Comparison of ENCODE assay signal across 14 cellular contexts in genomic region chr5:35780236-35780635, GRCh38.
DNase-seq lines count a peak whose midpoint lies in the region; ATAC-seq and TF ChIP-seq lines count a peak whose summit lies in the region.
"Had no signal": no experiment of that assay in that cellular context is flagged by ENCODE, and none has a peak within 500 bp of the region (broad histone marks: within the 10 kb centered on the region; RNA-seq: fewer than 3 reads in every experiment).

No MANE protein-coding gene starts in this region.

- H2AFZ ChIP-seq in mammary epithelial cell (ENCODE audit: low read depth, low read length): no peak overlapping the region
- H2AFZ ChIP-seq: GM23338 had no signal

- intact Hi-C loops in lower lobe of right lung (cut with DNase I) (no loop called here), mammary epithelial cell (cut with micrococcal nuclease) (no loop called here)

- CTCF ChIA-PET in mammary epithelial cell (lab: Charles Lee; ENCODE audit: low non-redundant PET): no interaction called here

- H3K27ac ChIP-seq in BLaER1 treated with 17β-estradiol and CSF1 and Interleukin-3, amounts not matched to agents 10 nM and 100 nM: no peak overlapping the region
- peak overlapping the region; percentile 13 for H3K27ac ChIP-seq in lower lobe of right lung
- H3K27ac ChIP-seq in mammary epithelial cell (ENCODE audit: insufficient read depth, low read depth, low read length): no peak overlapping the region
- H3K27ac ChIP-seq: left lung, prostate gland, SJSA1 had no signal

- H3K4me3 Mint-ChIP-seq in T-helper 17 cell: peak overlapping the region; percentile 68
- peak overlapping the region; percentile 73 for H3K4me3 Mint-ChIP-seq in activated T-cell treated with anti-CD3 and anti-CD28 coated beads, Interleukin-2, amount 50 U/mL, for 4 hours
- H3K4me3 Mint-ChIP-seq: GM23338 had no signal

- no peaks in the 10 kb centered on the region for H3K27me3 Mint-ChIP-seq in T-helper 17 cell
- no peaks in the 10 kb centered on the region for H3K27me3 Mint-ChIP-seq in activated T-cell treated with anti-CD3 and anti-CD28 coated beads, Interleukin-2, amount 50 U/mL, for 4 hours (ENCODE audit: low read depth)

- DNase-seq in T-helper 17 cell (peak in 1 of 3 donors; percentile 22), lower lobe of right lung (no peak), NCI-H2171 (lab: John Stamatoyannopoulos, UW) (no peak), mammary epithelial cell (no peak)
- DNase-seq in activated T-cell treated with anti-CD3 and anti-CD28 coated beads, Interleukin-2, amount 50 U/mL, for 4 hours: peak; percentile 52
- DNase-seq: ACHN, left lung, NCI-H2171 treated with DMSO at 0.1 percent for 48 hours had no signal

- peaks cover 6 to 34% (median 20%) of the 10 kb centered on the region in 10 experiments; a peak in 19 of 20 replicates for H3K4me1 ChIP-seq in BLaER1 treated with 17β-estradiol and CSF1 and Interleukin-3, amounts not matched to agents 10 nM and 100 nM
- H3K4me1 ChIP-seq in lower lobe of right lung (peaks cover 6% of the 10 kb centered on the region), mammary epithelial cell (ENCODE audit: insufficient read depth, low read length) (no peaks in the 10 kb centered on the region)
- H3K4me1 ChIP-seq: prostate gland, SJSA1 had no signal

- no peaks in the 10 kb centered on the region for H3K36me3 ChIP-seq in BLaER1 treated with 17β-estradiol and CSF1 and Interleukin-3, amounts not matched to agents 10 nM and 100 nM
- H3K36me3 ChIP-seq in lower lobe of right lung (no peaks in the 10 kb centered on the region), mammary epithelial cell (ENCODE audit: insufficient read depth, low read length) (no peaks in the 10 kb centered on the region)
- H3K36me3 ChIP-seq: left lung, prostate gland, SJSA1 had no signal

- H3K9me3 ChIP-seq in BLaER1 treated with 17β-estradiol and CSF1 and Interleukin-3, amounts not matched to agents 10 nM and 100 nM (replicated peaks in 1 of 11): peaks cover 0 to 5% (median 0%) of the 10 kb centered on the region in 11 experiments; a peak in 2 of 22 replicates
- H3K9me3 ChIP-seq in T-helper 17 cell (ENCODE audit: control insufficient read depth, low read length, poor library complexity, severe bottlenecking) (no peaks in the 10 kb centered on the region), lower lobe of right lung (no peaks in the 10 kb centered on the region), mammary epithelial cell (replicated peaks; ENCODE audit: insufficient read depth, low read length) (no peaks in the 10 kb centered on the region)
- H3K9me3 ChIP-seq: left lung, prostate gland, SJSA1 had no signal

- H3K4me3 ChIP-seq in BLaER1 treated with 17β-estradiol and CSF1 and Interleukin-3, amounts not matched to agents 10 nM and 100 nM: no peak overlapping the region
- H3K4me3 ChIP-seq in lower lobe of right lung (no peak overlapping the region), mammary epithelial cell (replicated peaks in 1 of 3; ENCODE audit: insufficient read depth in 1 of 3, low read depth in 2 of 3, low read length in 3 of 3) (no peak overlapping the region)
- H3K4me3 ChIP-seq: GM23338, left lung, prostate gland, SJSA1 had no signal

- peaks cover 54% of the 10 kb centered on the region for H3K4me1 Mint-ChIP-seq in T-helper 17 cell
- H3K4me1 Mint-ChIP-seq in activated T-cell treated with anti-CD3 and anti-CD28 coated beads, Interleukin-2, amount 50 U/mL, for 4 hours (ENCODE audit: low read depth): peaks cover 80% of the 10 kb centered on the region

- H3K27me3 ChIP-seq in BLaER1 treated with 17β-estradiol and CSF1 and Interleukin-3, amounts not matched to agents 10 nM and 100 nM: no peaks in the 10 kb centered on the region
- no peaks in the 10 kb centered on the region for H3K27me3 ChIP-seq in lower lobe of right lung (ENCODE audit: low read depth)
- no peaks in the 10 kb centered on the region for H3K27me3 ChIP-seq in mammary epithelial cell (ENCODE audit: insufficient read depth, low read length)
- H3K27me3 ChIP-seq: left lung had no signal

- H4K20me1 ChIP-seq in BLaER1 treated with 17β-estradiol and CSF1 and Interleukin-3, amounts not matched to agents 10 nM and 100 nM: no peaks in the 10 kb centered on the region
- H4K20me1 ChIP-seq in mammary epithelial cell (ENCODE audit: insufficient read depth, low read length): no peaks in the 10 kb centered on the region

- H3K9me3 Mint-ChIP-seq in activated T-cell treated with anti-CD3 and anti-CD28 coated beads, Interleukin-2, amount 50 U/mL, for 4 hours: no peaks in the 10 kb centered on the region
- H3K9me3 Mint-ChIP-seq: GM23338 had no signal

- peak overlapping the region in 9 of 11 experiments; percentile 38 to 79 (median 55); a peak in 14 of 22 replicates for H3K4me2 ChIP-seq in BLaER1 treated with 17β-estradiol and CSF1 and Interleukin-3, amounts not matched to agents 10 nM and 100 nM
- H3K4me2 ChIP-seq in mammary epithelial cell (ENCODE audit: insufficient read depth, low read depth, low read length): no peak overlapping the region
- H3K4me2 ChIP-seq: GM23338 had no signal

- no peaks in the 10 kb centered on the region for H3K36me3 Mint-ChIP-seq in T-helper 17 cell (ENCODE audit: low read depth)
- H3K36me3 Mint-ChIP-seq in activated T-cell treated with anti-CD3 and anti-CD28 coated beads, Interleukin-2, amount 50 U/mL, for 4 hours (ENCODE audit: insufficient read depth): no peaks in the 10 kb centered on the region

- dilution Hi-C loops in mammary epithelial cell (cut with HindIII; ENCODE audit: low sequenced_read_pairs): no loop called here

- WGBS in mammary epithelial cell (ENCODE audit: low coverage, missing lambda C conversion rate): 87% methylated on average over 6 of the region's 6 CpGs

- in situ Hi-C loops in mammary epithelial cell (cut with MboI; ENCODE audit: low sequenced_read_pairs in 2 of 2): no loop called here

- no peak overlapping the region for H3K9ac ChIP-seq in BLaER1 treated with 17β-estradiol and CSF1 and Interleukin-3, amounts not matched to agents 10 nM and 100 nM
- H3K9ac ChIP-seq in mammary epithelial cell (ENCODE audit: insufficient read depth, low read length): no peak overlapping the region

- H3K27ac Mint-ChIP-seq in T-helper 17 cell: peak overlapping the region; percentile 98
- H3K27ac Mint-ChIP-seq: GM23338 had no signal

- H3K79me2 ChIP-seq in mammary epithelial cell (ENCODE audit: insufficient read depth, low read length): no peaks in the 10 kb centered on the region

- ATAC-seq in T-helper 17 cell (peak; percentile 78), lower lobe of right lung (no peak), HG03460 (IDR thresholded peaks at IDR 0.05; ENCODE audit: unreplicated experiment) (no peak), GM21619 (IDR thresholded peaks at IDR 0.05; ENCODE audit: unreplicated experiment) (no peak)
- peak; percentile 55 to 66 for ATAC-seq in activated T-cell treated with anti-CD3 and anti-CD28 coated beads, Interleukin-2, amount 50 U/mL, for 4 hours
- ATAC-seq: GM23338, left lung had no signal

- no TSS peak for BruUV-seq in mammary epithelial cell (replicated peaks; lab: Mats Ljungman, UMichigan)

- no peak for TF ChIP-seq CTCF in lower lobe of right lung (IDR thresholded peaks at IDR 0.05)
- TF ChIP-seq CTCF in mammary epithelial cell (conservative IDR thresholded peaks at IDR 0.05 in 1 of 2, IDR thresholded peaks at IDR 0.05 in 1 of 2; ENCODE audit: extremely low read depth in 1 of 2, insufficient read depth in 1 of 2, low read depth in 1 of 2, low read length in 2 of 2): no peak

Comparison
In these comparisons a context has a peak if more than half of its experiments do, and no peak if none do; other contexts are left out.
1. ATAC-seq: peak in T-helper 17 cell (single experiment) and activated T-cell treated with anti-CD3 and anti-CD28 coated beads, Interleukin-2, amount 50 U/mL, for 4 hours (2 of 2); none in lower lobe of right lung (0 of 2), HG03460 (single experiment) and GM21619 (single experiment).